21 cellular contexts compared by ENCODE assay signal in genomic region chr9:11149065-11149464, GRCh38.
A peak's percentile ranks its signal among the peaks of the same experiment; 100 is the strongest.
DNase-seq lines count a peak whose midpoint lies in the region; ATAC-seq and TF ChIP-seq lines count a peak whose summit lies in the region.
"Had no signal": no experiment of that assay in that cellular context is flagged by ENCODE, and none has a peak within 500 bp of the region (broad histone marks: within the 10 kb centered on the region; RNA-seq: fewer than 3 reads in every experiment).

No MANE protein-coding gene starts in this region.

- no peaks in the 10 kb centered on the region for H3K27me3 ChIP-seq in PC-3 (ENCODE audit: low read length)
- H3K27me3 ChIP-seq: ascending aorta, transverse colon had no signal

- peak; percentile 28 for TF ChIP-seq RAD21 in Ishikawa (IDR thresholded peaks at IDR 0.05; ENCODE audit: low read depth)

- DNase-seq in D341Med (ENCODE audit: low spot score) (peak; percentile 24), PC-3 (no peak), iPS-NIHi7 (ENCODE audit: extremely low spot score) (peak; percentile 9), occipital lobe (lab: John Stamatoyannopoulos, UW) (no peak), SK-N-DZ (ENCODE audit: low spot score) (no peak), ecto neural progenitor cell (ENCODE audit: low spot score) (no peak)
- no peak for DNase-seq in effector CD4-positive, alpha-beta T cell
- DNase-seq: activated CD4-positive, alpha-beta T cell treated with anti-CD3 and anti-CD28 coated beads for 36 hours; CD4-positive, alpha-beta T cell; cerebellar nuclear complex; DMS79; effector memory CD8-positive, alpha-beta T cell; mucosa of descending colon; NCI-H1048; NCI-H2081; stimulated activated CD4-positive, alpha-beta T cell treated with anti-CD3 and anti-CD28 coated beads, Interleukin-4, amount 100 ng/mL, for 24 hours; stimulated activated naive CD8-positive, alpha-beta T cell treated with anti-CD3 and anti-CD28 coated beads, Interleukin-15, amount 100 ng/mL, for 72 hours; transverse colon had no signal

- H2AFZ ChIP-seq in PC-3 (ENCODE audit: low read length), result no peak overlapping the region

- intact Hi-C loops in PC-3 (cut with micrococcal nuclease), result no loop called here

- H3K36me3 ChIP-seq in PC-3 (ENCODE audit: low read depth, low read length), result no peaks in the 10 kb centered on the region
- H3K36me3 ChIP-seq: ascending aorta, transverse colon had no signal

- no peaks in the 10 kb centered on the region for H3K9me3 ChIP-seq in PC-3 (ENCODE audit: low read length)
- H3K9me3 ChIP-seq: ascending aorta had no signal

- no peak overlapping the region for H3K4me2 ChIP-seq in PC-3 (ENCODE audit: low read length)

- no peaks in the 10 kb centered on the region for H4K20me1 ChIP-seq in PC-3 (ENCODE audit: low read length)

- no peak overlapping the region for H3K27ac ChIP-seq in PC-3 (ENCODE audit: low read length)
- H3K27ac ChIP-seq: ascending aorta, transverse colon had no signal

- H3K79me2 ChIP-seq in PC-3 (ENCODE audit: low read length), result no peaks in the 10 kb centered on the region

- H3K9ac ChIP-seq in PC-3 (ENCODE audit: low read length), result no peak overlapping the region

- POLR2A ChIA-PET in PC-3 (lab: Charles Lee; ENCODE audit: unreplicated experiment), result no interaction called here

- no peak overlapping the region for H3K4me3 ChIP-seq in PC-3 (ENCODE audit: low read length)
- H3K4me3 ChIP-seq: ascending aorta, mucosa of descending colon, transverse colon had no signal

- CTCF ChIA-PET in PC-3 (lab: Charles Lee), result interaction anchor here (0.6 kb wide), 1 partner anchor 292 kb away, joined by 4 read pairs; no protein-coding TSS in a partner anchor

- peak; percentile 26; the same call in 1 of the 2 replicates for TF ChIP-seq CTCF in PC-3 (conservative IDR thresholded peaks at IDR 0.05; ENCODE audit: low read depth, low read length)

- no peaks in the 10 kb centered on the region for H3F3A ChIP-seq in PC-3 (ENCODE audit: low read length, unreplicated experiment)

- ATAC-seq in PC-3, result no peak
- ATAC-seq: activated CD4-positive, alpha-beta T cell treated with anti-CD3 and anti-CD28 coated beads for 36 hours; activated naive CD4-positive, alpha-beta T cell treated with anti-CD3 and anti-CD28 coated beads, Interleukin-2, amount 50 U/mL, for 72 hours; effector memory CD8-positive, alpha-beta T cell; mucosa of descending colon; stimulated activated naive CD8-positive, alpha-beta T cell treated with anti-CD3 and anti-CD28 coated beads, Interleukin-15, amount 100 ng/mL, for 72 hours had no signal

- no peak for TF ChIP-seq EP300 in Ishikawa (IDR thresholded peaks at IDR 0.05; ENCODE audit: borderline replicate concordance)

- no peaks in the 10 kb centered on the region for H3K9me2 ChIP-seq in PC-3 (replicated peaks; ENCODE audit: low read length)

- no TSS peak for BruUV-seq in PC-3 (replicated peaks; lab: Mats Ljungman, UMichigan)

- no peaks in the 10 kb centered on the region for H3K4me1 ChIP-seq in PC-3 (ENCODE audit: insufficient read depth, low read length)
- H3K4me1 ChIP-seq: ascending aorta, transverse colon had no signal

TF ChIP-seq in Ishikawa, 13 proteins besides CTCF, POLR2A, EP300 and RAD21:
- no peak for TF ChIP-seq EGR1 (IDR thresholded peaks at IDR 0.05)
- TF ChIP-seq CREB1 (IDR thresholded peaks at IDR 0.05; ENCODE audit: low read depth), result no peak
- TF ChIP-seq YY1 (IDR thresholded peaks at IDR 0.05; ENCODE audit: low read depth), result no peak
- no peak for TF ChIP-seq TAF1 (IDR thresholded peaks at IDR 0.05; ENCODE audit: low read depth)
- TF ChIP-seq TCF12 (IDR thresholded peaks at IDR 0.05; ENCODE audit: low read depth), result no peak
- TF ChIP-seq REST (IDR thresholded peaks at IDR 0.05; ENCODE audit: low read depth), result no peak
- TF ChIP-seq ZBTB7A (IDR thresholded peaks at IDR 0.05; ENCODE audit: low read depth), result no peak
- no peak for TF ChIP-seq CEBPB (IDR thresholded peaks at IDR 0.05)
- no peak for TF ChIP-seq USF1 (IDR thresholded peaks at IDR 0.05)
- TF ChIP-seq NFIC (IDR thresholded peaks at IDR 0.05), result no peak
- no peak for TF ChIP-seq FOXM1 (IDR thresholded peaks at IDR 0.05; ENCODE audit: borderline replicate concordance, low read depth)
- TF ChIP-seq TEAD4 (IDR thresholded peaks at IDR 0.05), result no peak
- TF ChIP-seq MAX (IDR thresholded peaks at IDR 0.05), result no peak

Comparison
In these comparisons a context has a peak if more than half of its experiments do, and no peak if none do; other contexts are left out.
1. DNase-seq: peak in D341Med (single experiment) and iPS-NIHi7 (single experiment); none in PC-3 (single experiment), occipital lobe (single experiment), SK-N-DZ (single experiment), effector CD4-positive, alpha-beta T cell (single experiment) and ecto neural progenitor cell (single experiment).